Comparison of ENCODE assay signal across 8 cellular contexts in the genomic region with DNA sequence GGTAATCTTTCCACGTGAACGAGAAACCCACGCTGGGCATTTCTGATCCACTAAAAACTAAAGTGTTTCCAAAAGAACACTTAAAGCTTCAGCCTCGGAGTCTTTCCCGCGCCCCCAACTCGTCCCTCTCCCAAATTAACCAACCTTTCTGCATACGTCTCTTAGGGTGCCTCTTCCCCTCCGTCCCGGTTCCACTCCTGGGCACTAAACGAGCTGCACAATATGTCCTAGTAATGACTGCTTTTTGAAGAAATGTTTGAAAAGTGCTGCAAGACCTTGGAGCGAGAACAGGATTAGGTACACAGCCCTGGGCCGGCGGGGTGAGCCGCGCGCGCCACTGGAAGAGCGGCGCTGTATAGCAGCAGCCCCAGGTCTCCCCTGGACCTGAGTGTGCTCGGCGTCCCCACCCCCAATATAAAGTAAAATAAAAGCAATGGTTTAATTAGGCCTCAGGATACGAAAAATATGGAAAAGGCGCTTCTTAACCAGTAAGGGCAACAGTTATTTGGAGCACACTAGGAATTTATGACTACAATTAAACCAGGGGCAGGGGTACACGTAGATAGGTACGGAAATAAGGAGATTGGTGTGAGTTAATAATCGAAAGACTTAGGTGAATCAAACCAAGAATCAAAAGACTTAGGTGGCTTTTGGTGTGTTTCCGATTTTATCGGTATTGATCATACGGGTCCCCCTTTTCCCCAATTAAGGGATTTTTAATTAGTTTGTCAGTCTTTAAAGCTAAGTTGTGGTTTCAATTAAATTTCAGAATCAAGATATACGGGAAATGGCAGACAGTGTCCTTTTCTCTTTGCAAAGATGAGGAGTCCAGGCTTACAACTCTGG. TPM values are rescaled to one million over a fixed set of nuclear protein-coding genes. Genes with fewer than 3 reads are reported as not detected.
DNase-seq lines count a peak whose midpoint lies in the region; ATAC-seq, FAIRE-seq and TF ChIP-seq lines count a peak whose summit lies in the region.

No MANE protein-coding gene starts in this region.

- no peaks in the 10 kb centered on the region for H3K9me3 ChIP-seq in kidney (ENCODE audit: control insufficient read depth in 1 of 2, low read length in 2 of 2)
- no peaks in the 10 kb centered on the region for H3K9me3 ChIP-seq in transverse colon

- no peak overlapping the region for H3K9ac ChIP-seq in kidney (ENCODE audit: low read length in 2 of 2)

- peaks cover 2% of the 10 kb centered on the region for H3K36me3 Mint-ChIP-seq in activated naive CD4-positive, alpha-beta T cell treated with anti-CD3 and anti-CD28 coated beads, Interleukin-2, amount 50 U/mL, for 24 hours
- no peaks in the 10 kb centered on the region for H3K36me3 Mint-ChIP-seq in activated naive CD8-positive, alpha-beta T cell treated with anti-CD3 and anti-CD28 coated beads, Interleukin-2, amount 10 ng/mL, durations not matched to agents 7 days and 5 days

- in situ Hi-C loops in transverse colon (cut with MboI; ENCODE audit: low pct_ligation_motif_present in 1 of 4, low pct_unique_long_range_greater_than_20kb in 1 of 4, low sequenced_read_pairs in 3 of 4), result loop anchor here in 2 of 4 donors (25.0 kb wide), 2 partner anchors 150 to 325 kb away; a partner anchor contains a TSS

- H3K4me1 ChIP-seq in kidney (ENCODE audit: control insufficient read depth in 1 of 2, insufficient read depth in 1 of 2, low read depth in 1 of 2, low read length in 2 of 2) (peaks cover 0 to 2% of the 10 kb centered on the region in 2 donors), transverse colon (peaks cover 0 to 21% (median 16%) of the 10 kb centered on the region in 4 donors)

- no peak for DNase-seq in activated naive CD4-positive, alpha-beta T cell treated with Interleukin-2 at 50 U/mL for 16 hours
- no peak for DNase-seq in activated naive CD8-positive, alpha-beta T cell treated with anti-CD3 and anti-CD28 coated beads, Interleukin-2, amount 10 ng/mL, durations not matched to agents 7 days and 5 days
- DNase-seq in kidney (no peak), transverse colon (peak; percentile 9), NCI-H2029 treated with DMSO at 0.1 percent for 48 hours (lab: John Stamatoyannopoulos, UW) (no peak), globus pallidus (ENCODE audit: low spot score) (no peak)

- H3K27me3 ChIP-seq in transverse colon, result peaks cover 44% of the 10 kb centered on the region

- peak overlapping the region; percentile 13 for H3K27ac Mint-ChIP-seq in activated naive CD4-positive, alpha-beta T cell treated with anti-CD3 and anti-CD28 coated beads, Interleukin-2, amount 50 U/mL, for 24 hours
- H3K27ac Mint-ChIP-seq in activated naive CD8-positive, alpha-beta T cell treated with anti-CD3 and anti-CD28 coated beads, Interleukin-2, amount 10 ng/mL, durations not matched to agents 7 days and 5 days, result no peak overlapping the region

- no peak for FAIRE-seq in kidney (lab: Jason Lieb, UNC)

- H3K27ac ChIP-seq in kidney (ENCODE audit: low read depth in 2 of 2, low read length in 2 of 2) (no peak overlapping the region), transverse colon (peak overlapping the region; percentile 8 to 53 (median 32))

- H3K4me1 Mint-ChIP-seq in activated naive CD4-positive, alpha-beta T cell treated with anti-CD3 and anti-CD28 coated beads, Interleukin-2, amount 50 U/mL, for 24 hours, result peaks cover 25% of the 10 kb centered on the region
- peaks cover 26% of the 10 kb centered on the region for H3K4me1 Mint-ChIP-seq in activated naive CD8-positive, alpha-beta T cell treated with anti-CD3 and anti-CD28 coated beads, Interleukin-2, amount 10 ng/mL, durations not matched to agents 7 days and 5 days

- TF ChIP-seq EP300 in transverse colon (IDR thresholded peaks at IDR 0.05; ENCODE audit: low read depth), result no peak

- TF ChIP-seq POLR2A in transverse colon (IDR thresholded peaks at IDR 0.05), result no peak

- peak overlapping the region; percentile 56 for H3K4me3 Mint-ChIP-seq in activated naive CD4-positive, alpha-beta T cell treated with anti-CD3 and anti-CD28 coated beads, Interleukin-2, amount 50 U/mL, for 24 hours
- peak overlapping the region; percentile 70 for H3K4me3 Mint-ChIP-seq in activated naive CD8-positive, alpha-beta T cell treated with anti-CD3 and anti-CD28 coated beads, Interleukin-2, amount 10 ng/mL, durations not matched to agents 7 days and 5 days

- H3K9me3 Mint-ChIP-seq in activated naive CD4-positive, alpha-beta T cell treated with anti-CD3 and anti-CD28 coated beads, Interleukin-2, amount 50 U/mL, for 24 hours, result no peaks in the 10 kb centered on the region
- H3K9me3 Mint-ChIP-seq in activated naive CD8-positive, alpha-beta T cell treated with anti-CD3 and anti-CD28 coated beads, Interleukin-2, amount 10 ng/mL, durations not matched to agents 7 days and 5 days, result no peaks in the 10 kb centered on the region

- intact Hi-C loops in kidney (cut with DNase I) (no loop called here), transverse colon (cut with DNase I; ENCODE audit: low total_unique reads) (loop anchor here (5.0 kb wide), 1 partner anchor 40 kb away; no protein-coding TSS in a partner anchor)

- H3K4me3 ChIP-seq in kidney (ENCODE audit: low read length in 2 of 2), result peak overlapping the region; percentile 19 to 55
- peak overlapping the region in 3 of 4 donors; percentile 49 to 72 (median 70) for H3K4me3 ChIP-seq in transverse colon

- no peak for TF ChIP-seq CTCF in kidney (IDR thresholded peaks at IDR 0.05; ENCODE audit: borderline replicate concordance, extremely low read depth, insufficient read depth)
- no peak for TF ChIP-seq CTCF in transverse colon (IDR thresholded peaks at IDR 0.05)

- H3K36me3 ChIP-seq in kidney (ENCODE audit: control insufficient read depth in 1 of 2, insufficient read depth in 2 of 2, low read length in 2 of 2) (no peaks in the 10 kb centered on the region), transverse colon (no peaks in the 10 kb centered on the region)

- POLR2A ChIA-PET in activated naive CD8-positive, alpha-beta T cell treated with anti-CD3 and anti-CD28 coated beads, Interleukin-2, amount 10 ng/mL, durations not matched to agents 7 days and 5 days (lab: Charles Lee), result interaction anchor here (0.5 to 0.7 kb wide), 2 partner anchors 24 to 111 kb away, joined by 3 to 5 read pairs; no protein-coding TSS in a partner anchor

- 53 to 56% methylated on average over 13 to 31 of the region's 31 CpGs for WGBS in transverse colon (ENCODE audit: low coverage in 1 of 2), 2 donors

- no peak for ATAC-seq in activated naive CD8-positive, alpha-beta T cell treated with anti-CD3 and anti-CD28 coated beads, Interleukin-2, amount 10 ng/mL, durations not matched to agents 7 days and 5 days (ENCODE audit: low read depth)
- no peak for ATAC-seq in GM19328 (IDR thresholded peaks at IDR 0.05; ENCODE audit: unreplicated experiment)

- H3K27me3 Mint-ChIP-seq in activated naive CD4-positive, alpha-beta T cell treated with anti-CD3 and anti-CD28 coated beads, Interleukin-2, amount 50 U/mL, for 24 hours, result peaks cover 41% of the 10 kb centered on the region
- H3K27me3 Mint-ChIP-seq in activated naive CD8-positive, alpha-beta T cell treated with anti-CD3 and anti-CD28 coated beads, Interleukin-2, amount 10 ng/mL, durations not matched to agents 7 days and 5 days, result peaks cover 73% of the 10 kb centered on the region

RNA-seq across cellular contexts. Expression of a gene that starts 1.9 kb away (rescaled TPM):
- total RNA-seq in activated naive CD8-positive, alpha-beta T cell treated with anti-CD3 and anti-CD28 coated beads, Interleukin-2, amount 10 ng/mL, durations not matched to agents 7 days and 5 days, result 1 to 10 TPM; 3.8 to 4.1 TPM
- 2.2 TPM for total RNA-seq in kidney
- 0.22 TPM for polyA plus RNA-seq in kidney (ENCODE audit: insufficient read depth, low read depth, low replicate concordance)
- 1 to 10 TPM; 1.5 to 3.3 (median 1.5) TPM for total RNA-seq in transverse colon

RNA-seq across cellular contexts. Expression of a gene that starts 34.7 kb away (rescaled TPM):
- total RNA-seq in activated naive CD8-positive, alpha-beta T cell treated with anti-CD3 and anti-CD28 coated beads, Interleukin-2, amount 10 ng/mL, durations not matched to agents 7 days and 5 days, result 10 to 100 TPM; 17.8 to 18.9 TPM
- total RNA-seq in kidney, result 28.2 TPM
- 17.5 TPM for polyA plus RNA-seq in kidney (ENCODE audit: insufficient read depth, low read depth, low replicate concordance)
- 10 to 100 TPM; 13.1 to 43.8 (median 20.8) TPM for total RNA-seq in transverse colon

Comparison
In these comparisons a context has a peak if more than half of its experiments do, and no peak if none do; other contexts are left out.
1. H3K27ac ChIP-seq: peak in transverse colon (4 of 4); none in kidney (0 of 2).